ENCODE assay signal across 1 cellular context in genomic region chr6:73518100-73518981, GRCh38.
TF ChIP-seq lines count a peak whose summit lies in the region.

No MANE protein-coding gene starts in this region.

TF ChIP-seq in SK-N-SH, 30 proteins besides CTCF, POLR2A, EP300 and RAD21:
- TF ChIP-seq POLR2AphosphoS5 (IDR thresholded peaks at IDR 0.05; ENCODE audit: low read depth, low read length) = peak; percentile 55; the same call in 1 of the 2 replicates
